Comparison of ENCODE assay signal across 11 cellular contexts in genomic region chr10:132444877-132445351, GRCh38. TPM values are rescaled to one million over a fixed set of nuclear protein-coding genes. Genes with fewer than 3 reads are reported as not detected.
DNase-seq lines count a peak whose midpoint lies in the region; ATAC-seq and TF ChIP-seq lines count a peak whose summit lies in the region.
"Had no signal": no experiment of that assay in that cellular context is flagged by ENCODE, and none has a peak within 500 bp of the region (broad histone marks: within the 10 kb centered on the region; RNA-seq: fewer than 3 reads in every experiment).

No MANE protein-coding gene starts in this region.

- no peaks in the 10 kb centered on the region for H3K79me1 ChIP-seq in mesendoderm (ENCODE audit: low read length)

- DNase-seq in CD4-positive, CD25-positive, alpha-beta regulatory T cell, result no peak
- DNase-seq in HCT116 (ENCODE audit: low read depth, low spot score) (no peak), SIG-M5 (lab: John Stamatoyannopoulos, UW) (peak; percentile 32), mesendoderm (peak; percentile 71), ACHN (no peak)
- DNase-seq: activated T-cell treated with anti-CD3 and anti-CD28 coated beads, Interleukin-2, amount 50 U/mL, for 24 hours; NCI-H1436 had no signal

- no peak overlapping the region for H2BK5ac ChIP-seq in mesendoderm (ENCODE audit: low read length)

- no peaks in the 10 kb centered on the region for H3K27me3 ChIP-seq in CD4-positive, CD25-positive, alpha-beta regulatory T cell (ENCODE audit: control insufficient read depth, insufficient read depth, low read length)
- H3K27me3 ChIP-seq in HCT116 (ENCODE audit: insufficient read depth, low read length) (no peaks in the 10 kb centered on the region), mesendoderm (ENCODE audit: insufficient read depth, low read length, poor library complexity) (no peaks in the 10 kb centered on the region), gastroesophageal sphincter (no peaks in the 10 kb centered on the region)
- H3K27me3 ChIP-seq: heart right ventricle, SJSA1 had no signal

- RAD21 ChIA-PET in HCT116 (lab: Charles Lee; ENCODE audit: low non-redundant PET in 1 of 2, low total read pairs in 2 of 2, uncharacterized antibody in 2 of 2, unreplicated experiment in 2 of 2), result no interaction called here

- in situ Hi-C loops in ACHN (cut with HindIII; ENCODE audit: low pct_ligation_motif_present, low pct_unique_long_range_greater_than_20kb, low sequenced_read_pairs), result no loop called here

- H3K23ac ChIP-seq in mesendoderm (ENCODE audit: low read length), result no peak overlapping the region

- peak overlapping the region; percentile 84 for H3K56ac ChIP-seq in mesendoderm (ENCODE audit: low read length)

- peaks cover 0 to 3% (median 0%) of the 10 kb centered on the region in 7 donors for H3K9me3 Mint-ChIP-seq in CD4-positive, CD25-positive, alpha-beta regulatory T cell
- H3K9me3 Mint-ChIP-seq: activated T-cell treated with anti-CD3 and anti-CD28 coated beads, Interleukin-2, amount 50 U/mL, for 24 hours had no signal

- intact Hi-C loops in HCT116 (cut with micrococcal nuclease), result no loop called here

- H3K27ac Mint-ChIP-seq in CD4-positive, CD25-positive, alpha-beta regulatory T cell, result peak overlapping the region in 2 of 3 donors; percentile 6 to 89

- no peaks in the 10 kb centered on the region for H3K9me3 ChIP-seq in CD4-positive, CD25-positive, alpha-beta regulatory T cell (ENCODE audit: control insufficient read depth in 2 of 2, low read length in 2 of 2)
- H3K9me3 ChIP-seq in HCT116 (ENCODE audit: control insufficient read depth in 1 of 2, insufficient read depth in 1 of 2, low read depth in 1 of 2, low read length in 2 of 2) (no peaks in the 10 kb centered on the region), gastroesophageal sphincter (no peaks in the 10 kb centered on the region)
- H3K9me3 ChIP-seq: heart right ventricle, SJSA1 had no signal

- no peak for TF ChIP-seq EP300 in gastroesophageal sphincter (IDR thresholded peaks at IDR 0.05)

- no peak overlapping the region for H3K4me3 ChIP-seq in CD4-positive, CD25-positive, alpha-beta regulatory T cell (ENCODE audit: low read depth, low read length)
- H3K4me3 ChIP-seq in HCT116 (replicated peaks in 1 of 2; ENCODE audit: low read depth in 1 of 2, low read length in 2 of 2) (no peak overlapping the region), mesendoderm (ENCODE audit: low read length) (no peak overlapping the region), gastroesophageal sphincter (no peak overlapping the region)
- H3K4me3 ChIP-seq: heart right ventricle, SJSA1 had no signal

- H3K79me2 ChIP-seq in HCT116 (ENCODE audit: insufficient read depth, low read length), result peaks cover 5% of the 10 kb centered on the region; the same call in 1 of the 2 replicates
- H3K79me2 ChIP-seq in mesendoderm (ENCODE audit: control insufficient read depth, insufficient read depth, low read length), result no peaks in the 10 kb centered on the region

- TF ChIP-seq RAD21 in HCT116 (IDR thresholded peaks at IDR 0.05; ENCODE audit: low read depth), result no peak

- peak overlapping the region; percentile 45 for H3K4ac ChIP-seq in mesendoderm (ENCODE audit: low read depth, low read length)

- no peak overlapping the region for H2AK5ac ChIP-seq in mesendoderm (ENCODE audit: low read length)

- H3K27ac ChIP-seq in CD4-positive, CD25-positive, alpha-beta regulatory T cell (ENCODE audit: insufficient read depth, low read length, poor library complexity, severe bottlenecking), result no peak overlapping the region
- H3K27ac ChIP-seq in HCT116 (ENCODE audit: low read depth, low read length) (peak overlapping the region; percentile 99), mesendoderm (ENCODE audit: low read depth, low read length) (peak overlapping the region; percentile 46), gastroesophageal sphincter (no peak overlapping the region)
- H3K27ac ChIP-seq: heart right ventricle, SJSA1 had no signal

- H2AFZ ChIP-seq in HCT116 (ENCODE audit: low read depth, low read length, poor library complexity, severe bottlenecking), result no peak overlapping the region

- H3K9ac ChIP-seq in HCT116 (ENCODE audit: low read length) (peak overlapping the region; percentile 32; the same call in 1 of the 2 replicates), mesendoderm (ENCODE audit: low read length) (peak overlapping the region; percentile 56)

- no peaks in the 10 kb centered on the region for H3K9me2 ChIP-seq in HCT116 (ENCODE audit: insufficient read depth)

- H3K36me3 ChIP-seq in CD4-positive, CD25-positive, alpha-beta regulatory T cell (ENCODE audit: control insufficient read depth, insufficient read depth, low read length), result no peaks in the 10 kb centered on the region
- H3K36me3 ChIP-seq in HCT116 (ENCODE audit: control insufficient read depth in 1 of 2, insufficient read depth in 2 of 2, low read length in 2 of 2), result no peaks in the 10 kb centered on the region
- peaks cover 1% of the 10 kb centered on the region for H3K36me3 ChIP-seq in mesendoderm (ENCODE audit: control insufficient read depth, insufficient read depth, low read length)
- H3K36me3 ChIP-seq in gastroesophageal sphincter, result no peaks in the 10 kb centered on the region
- H3K36me3 ChIP-seq: heart right ventricle, SJSA1 had no signal

- peaks cover 0 to 47% (median 19%) of the 10 kb centered on the region in 4 donors for H3K4me1 Mint-ChIP-seq in CD4-positive, CD25-positive, alpha-beta regulatory T cell

- POLR2A ChIA-PET in HCT116 (lab: Charles Lee), result no interaction called here

- H4K5ac ChIP-seq in mesendoderm (ENCODE audit: low read length), result no peak overlapping the region

- peak overlapping the region; percentile 4 for H3K18ac ChIP-seq in mesendoderm (ENCODE audit: low read length)

- no peak for TF ChIP-seq POLR2A in HCT116 (IDR thresholded peaks at IDR 0.05; ENCODE audit: borderline replicate concordance, extremely low read depth, insufficient read depth, insufficient read length)
- TF ChIP-seq POLR2A in gastroesophageal sphincter (IDR thresholded peaks at IDR 0.05), result no peak

- BruUV-seq in HCT116 (replicated peaks; lab: Mats Ljungman, UMichigan), result no TSS peak

- H4K20me1 ChIP-seq in HCT116 (ENCODE audit: insufficient read depth), result no peaks in the 10 kb centered on the region

- H3K4me1 ChIP-seq in CD4-positive, CD25-positive, alpha-beta regulatory T cell (ENCODE audit: control insufficient read depth, insufficient read depth, low read length, poor library complexity, severe bottlenecking), result peaks cover 47% of the 10 kb centered on the region
- H3K4me1 ChIP-seq in HCT116 (ENCODE audit: control insufficient read depth in 1 of 2, insufficient read depth in 2 of 2, low read length in 2 of 2) (peaks cover 37 to 55% of the 10 kb centered on the region in 2 experiments), mesendoderm (ENCODE audit: control insufficient read depth, low read depth, low read length) (peaks cover 12% of the 10 kb centered on the region), gastroesophageal sphincter (peaks cover 0 to 24% (median 18%) of the 10 kb centered on the region in 3 donors)

- no peak overlapping the region for H2BK120ac ChIP-seq in mesendoderm (ENCODE audit: low read depth, low read length)

- H2BK15ac ChIP-seq in mesendoderm (replicated peaks; ENCODE audit: low read depth), result no peak overlapping the region

- H3K36me3 Mint-ChIP-seq in CD4-positive, CD25-positive, alpha-beta regulatory T cell, result no peaks in the 10 kb centered on the region

- TF ChIP-seq CTCF in HCT116 (IDR thresholded peaks at IDR 0.05 in 2 of 3, conservative IDR thresholded peaks at IDR 0.05 in 1 of 3; ENCODE audit: borderline replicate concordance in 1 of 3, insufficient read depth in 1 of 3, low read depth in 2 of 3, low read length in 2 of 3) (no peak), gastroesophageal sphincter (IDR thresholded peaks at IDR 0.05) (no peak)

- no peaks in the 10 kb centered on the region for H3K27me3 Mint-ChIP-seq in CD4-positive, CD25-positive, alpha-beta regulatory T cell
- H3K27me3 Mint-ChIP-seq: activated T-cell treated with anti-CD3 and anti-CD28 coated beads, Interleukin-2, amount 50 U/mL, for 24 hours had no signal

- H3K4me3 Mint-ChIP-seq in CD4-positive, CD25-positive, alpha-beta regulatory T cell, result peak overlapping the region in 1 of 4 donors; percentile 36
- H3K4me3 Mint-ChIP-seq: activated T-cell treated with anti-CD3 and anti-CD28 coated beads, Interleukin-2, amount 50 U/mL, for 24 hours had no signal

- H4K8ac ChIP-seq in mesendoderm (ENCODE audit: low read depth, low read length), result no peak overlapping the region

- CTCF ChIA-PET in HCT116 (lab: Charles Lee), result interaction anchor here (1.0 kb wide), 1 partner anchor 10 kb away, joined by 3 read pairs; no protein-coding TSS in a partner anchor

- H3K4me2 ChIP-seq in HCT116 (ENCODE audit: low read length) (peak overlapping the region; percentile 44), mesendoderm (ENCODE audit: low read length) (no peak overlapping the region)

- no CpG with 5 or more reads among the region's 7 CpGs for whole genome bisulfite sequencing in mesendoderm (ENCODE audit: extremely low coverage, insufficient coverage, low lambda C conversion rate)
- 80 to 100% methylated on average over 1 to 4 of the region's 7 CpGs for WGBS in gastroesophageal sphincter (ENCODE audit: low coverage in 1 of 2), 2 donors

- ATAC-seq in CD4-positive, CD25-positive, alpha-beta regulatory T cell (ENCODE audit: low read depth in 2 of 2), result no peak
- ATAC-seq in HCT116 (peak; percentile 7; the same call in 1 of the 2 replicates), HG03196 (IDR thresholded peaks at IDR 0.05; ENCODE audit: unreplicated experiment) (no peak), gastroesophageal sphincter (no peak)
- ATAC-seq: heart right ventricle had no signal

TF ChIP-seq in HCT116, 20 proteins besides CTCF, POLR2A, EP300 and RAD21:
- TF ChIP-seq TCF7L2 (IDR thresholded peaks at IDR 0.05; ENCODE audit: borderline replicate concordance, extremely low read depth, insufficient read depth, insufficient read length) (no peak), MAX (IDR thresholded peaks at IDR 0.05) (no peak), CEBPB (IDR thresholded peaks at IDR 0.05; ENCODE audit: low read depth) (no peak), SIN3A (IDR thresholded peaks at IDR 0.05; ENCODE audit: low read depth) (no peak), EZH2phosphoT487 (IDR thresholded peaks at IDR 0.05; ENCODE audit: borderline replicate concordance) (no peak), EGR1 (IDR thresholded peaks at IDR 0.05; ENCODE audit: low read depth) (peak; percentile 33; the same call in 1 of the 2 replicates), SP1 (IDR thresholded peaks at IDR 0.05; ENCODE audit: low read depth) (peak; percentile 50; the same call in 1 of the 2 replicates)

RNA-seq across cellular contexts. Expression of gene PWWP2B, which starts 47.9 kb away (rescaled TPM):
- 10.9 TPM for total RNA-seq in CD4-positive, CD25-positive, alpha-beta regulatory T cell
- 1 to 10 TPM in 1 of 4 donors, under 1 TPM in 3; 0.56 to 1.4 (median 0.87) TPM for polyA plus RNA-seq in CD4-positive, CD25-positive, alpha-beta regulatory T cell
- total RNA-seq in HCT116 (2021; ENCODE audit: unreplicated experiment), result 13.9 TPM
- 7.3 and 7.9 TPM in 2 replicates for polyA plus RNA-seq in HCT116 (2012)
- 4.0 TPM for polyA plus RNA-seq in mesendoderm (2013, experiment 1 of 2)
- polyA plus RNA-seq in mesendoderm (2013, experiment 2 of 2), result 3.9 TPM
- 10 to 100 TPM; 11.3 to 17.1 (median 14.8) TPM for total RNA-seq in gastroesophageal sphincter

Comparison
In these comparisons a context has a peak if more than half of its experiments do, and no peak if none do; other contexts are left out.
1. DNase-seq: peak in SIG-M5 (single experiment) and mesendoderm (single experiment); none in CD4-positive, CD25-positive, alpha-beta regulatory T cell (0 of 3), HCT116 (single experiment) and ACHN (single experiment).
2. H3K27ac ChIP-seq: peak in HCT116 (single experiment) and mesendoderm (single experiment); none in CD4-positive, CD25-positive, alpha-beta regulatory T cell (single experiment) and gastroesophageal sphincter (0 of 4).